In the genomic region with DNA sequence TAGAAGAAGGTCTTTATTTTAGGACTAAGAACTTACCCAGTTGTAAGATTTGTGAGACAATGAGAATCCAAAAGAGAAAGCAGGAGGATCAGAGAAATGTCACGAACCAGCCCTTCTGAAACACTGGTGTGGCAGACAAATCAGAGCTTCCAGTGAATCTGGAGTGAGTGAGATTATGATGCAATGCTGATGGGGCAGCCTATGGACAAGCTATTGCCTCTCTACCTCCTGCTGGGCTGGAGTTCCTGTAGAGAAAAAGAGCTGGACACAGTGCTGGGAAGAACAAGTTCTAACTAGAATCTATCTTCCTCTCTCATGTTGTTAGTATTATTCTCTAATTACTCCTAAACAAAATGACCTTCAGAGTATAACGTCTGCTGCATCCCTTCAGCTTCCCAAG, we compare ENCODE assay signal across 17 cellular contexts. TPM values are rescaled to one million over a fixed set of nuclear protein-coding genes. Genes with fewer than 3 reads are reported as not detected.
DNase-seq lines count a peak whose midpoint lies in the region; ATAC-seq lines count a peak whose summit lies in the region.
"Had no signal": no experiment of that assay in that cellular context is flagged by ENCODE, and none has a peak within 500 bp of the region (broad histone marks: within the 10 kb centered on the region; RNA-seq: fewer than 3 reads in every experiment).

No MANE protein-coding gene starts in this region.

- DNase-seq in EH (ENCODE audit: low read depth) (peak; percentile 5), HT1080 (ENCODE audit: low read depth) (peak; percentile 55), amniotic epithelial cell (ENCODE audit: low read depth) (peak; percentile 21), iPS DF 19.7 (ENCODE audit: low read depth, low spot score) (peak; percentile 9), dermis blood vessel endothelial cell (no peak), cerebellar nuclear complex (lab: John Stamatoyannopoulos, UW) (no peak)
- DNase-seq: activated effector memory CD4-positive, alpha-beta T cell treated with Interleukin-2 at 50 U/mL for 16 hours; anterior cingulate cortex; DMS 273 treated with DMSO at 0.1 percent for 48 hours; dorsolateral prefrontal cortex; NCI-H2029; SIG-M5 had no signal

- ATAC-seq in HG02852 (IDR thresholded peaks at IDR 0.05; ENCODE audit: unreplicated experiment) (no peak), HG03095 (IDR thresholded peaks at IDR 0.05; ENCODE audit: unreplicated experiment) (no peak)
- ATAC-seq: natural killer cell treated with Interleukin-12 subunit alpha and Interleukin-12 subunit beta and Interleukin-15 and Interleukin-18, amount 100 ng/mL, for 72 hours had no signal

RNA-seq across cellular contexts. Expression of gene ANO3, which starts 12.0 kb away (rescaled TPM):
- total RNA-seq in HT1080 (2014; rRNA removed; shearing (Covaris generic)), result not detected in 2 replicates
- not detected in 2 replicates for polyA plus RNA-seq in HT1080 (2015; cell fraction: cytosol; rRNA removed)
- polyA plus RNA-seq in HT1080 (2015; cell fraction: nucleus; rRNA removed), result 0.01 TPM in 1 of 2 replicates, not detected in the other
- total RNA-seq in dermis blood vessel endothelial cell, result not detected in 2 replicates
- total RNA-seq: activated CD8-positive, alpha-beta memory T cell treated with anti-CD3 and anti-CD28 coated beads for 36 hours; natural killer cell treated with Interleukin-12 subunit alpha and Interleukin-12 subunit beta and Interleukin-15 and Interleukin-18, amount 100 ng/mL, for 72 hours; renal cortical epithelial cell had no signal

Comparison
In these comparisons a context has a peak if more than half of its experiments do, and no peak if none do; other contexts are left out.
1. DNase-seq: peak in EH (single experiment), HT1080 (single experiment), amniotic epithelial cell (single experiment) and iPS DF 19.7 (single experiment); none in dermis blood vessel endothelial cell (single experiment) and cerebellar nuclear complex (0 of 2).